Comparison of ENCODE assay signal across 1 cellular context in the genomic region with DNA sequence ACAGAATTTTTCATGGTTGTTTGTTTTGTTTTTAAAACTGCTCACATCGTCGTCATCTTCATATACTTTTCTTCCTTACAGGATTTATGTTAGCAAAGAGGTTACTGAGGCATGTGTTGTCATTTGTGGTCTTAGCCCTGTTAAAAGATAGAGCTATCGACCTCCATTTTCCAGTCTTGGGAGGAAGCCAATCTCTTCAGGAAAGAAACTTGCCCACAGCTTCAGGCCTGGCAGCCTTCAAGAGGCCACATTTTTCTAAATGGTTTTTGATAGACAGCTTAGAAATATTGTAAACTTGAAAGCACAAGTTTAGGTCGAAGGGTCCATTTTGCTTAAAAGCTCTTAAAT.
A peak's percentile ranks its signal among the peaks of the same experiment; 100 is the strongest.
TF ChIP-seq lines count a peak whose summit lies in the region.

No MANE protein-coding gene starts in this region.

TF ChIP-seq in HEK293, 187 proteins besides CTCF, POLR2A, EP300 and RAD21:
- TF ChIP-seq, protein P1, sequence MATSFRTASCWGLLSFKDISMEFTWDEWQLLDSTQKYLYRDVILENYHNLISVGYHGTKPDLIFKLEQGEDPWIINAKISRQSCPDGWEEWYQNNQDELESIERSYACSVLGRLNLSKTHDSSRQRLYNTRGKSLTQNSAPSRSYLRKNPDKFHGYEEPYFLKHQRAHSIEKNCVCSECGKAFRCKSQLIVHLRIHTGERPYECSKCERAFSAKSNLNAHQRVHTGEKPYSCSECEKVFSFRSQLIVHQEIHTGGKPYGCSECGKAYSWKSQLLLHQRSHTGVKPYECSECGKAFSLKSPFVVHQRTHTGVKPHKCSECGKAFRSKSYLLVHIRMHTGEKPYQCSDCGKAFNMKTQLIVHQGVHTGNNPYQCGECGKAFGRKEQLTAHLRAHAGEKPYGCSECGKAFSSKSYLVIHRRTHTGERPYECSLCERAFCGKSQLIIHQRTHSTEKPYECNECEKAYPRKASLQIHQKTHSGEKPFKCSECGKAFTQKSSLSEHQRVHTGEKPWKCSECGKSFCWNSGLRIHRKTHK (tag by site-specific recombination; IDR thresholded peaks at IDR 0.05): no peak
- TF ChIP-seq FEZF1 (tag by site-specific recombination; IDR thresholded peaks at IDR 0.05): peak; percentile 46
- TF ChIP-seq, protein P2, sequence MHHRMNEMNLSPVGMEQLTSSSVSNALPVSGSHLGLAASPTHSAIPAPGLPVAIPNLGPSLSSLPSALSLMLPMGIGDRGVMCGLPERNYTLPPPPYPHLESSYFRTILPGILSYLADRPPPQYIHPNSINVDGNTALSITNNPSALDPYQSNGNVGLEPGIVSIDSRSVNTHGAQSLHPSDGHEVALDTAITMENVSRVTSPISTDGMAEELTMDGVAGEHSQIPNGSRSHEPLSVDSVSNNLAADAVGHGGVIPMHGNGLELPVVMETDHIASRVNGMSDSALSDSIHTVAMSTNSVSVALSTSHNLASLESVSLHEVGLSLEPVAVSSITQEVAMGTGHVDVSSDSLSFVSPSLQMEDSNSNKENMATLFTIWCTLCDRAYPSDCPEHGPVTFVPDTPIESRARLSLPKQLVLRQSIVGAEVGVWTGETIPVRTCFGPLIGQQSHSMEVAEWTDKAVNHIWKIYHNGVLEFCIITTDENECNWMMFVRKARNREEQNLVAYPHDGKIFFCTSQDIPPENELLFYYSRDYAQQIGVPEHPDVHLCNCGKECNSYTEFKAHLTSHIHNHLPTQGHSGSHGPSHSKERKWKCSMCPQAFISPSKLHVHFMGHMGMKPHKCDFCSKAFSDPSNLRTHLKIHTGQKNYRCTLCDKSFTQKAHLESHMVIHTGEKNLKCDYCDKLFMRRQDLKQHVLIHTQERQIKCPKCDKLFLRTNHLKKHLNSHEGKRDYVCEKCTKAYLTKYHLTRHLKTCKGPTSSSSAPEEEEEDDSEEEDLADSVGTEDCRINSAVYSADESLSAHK (tag by site-specific recombination; IDR thresholded peaks at IDR 0.05): 0 out of 2 replicates have a peak, but pooled peaks have one; percentile 0
- TF ChIP-seq ZNF654 (tag by site-specific recombination; IDR thresholded peaks at IDR 0.05; ENCODE audit: low read depth): no peak
- no peak for TF ChIP-seq ZNF626 (tag by site-specific recombination; IDR thresholded peaks at IDR 0.05)
- 0 out of 2 replicates have a peak, but pooled peaks have one; percentile 44 for TF ChIP-seq IKZF3 (tag by site-specific recombination; IDR thresholded peaks at IDR 0.05)
- TF ChIP-seq SP2 (tag by site-specific recombination; IDR thresholded peaks at IDR 0.05): no peak
- TF ChIP-seq ZNF670 (tag by site-specific recombination; IDR thresholded peaks at IDR 0.05; ENCODE audit: low read depth): no peak
- no peak for TF ChIP-seq ZBTB21 (tag by site-specific recombination; IDR thresholded peaks at IDR 0.05)
- TF ChIP-seq ZBTB48 (tag by site-specific recombination; IDR thresholded peaks at IDR 0.05): no peak
- TF ChIP-seq, protein P3, sequence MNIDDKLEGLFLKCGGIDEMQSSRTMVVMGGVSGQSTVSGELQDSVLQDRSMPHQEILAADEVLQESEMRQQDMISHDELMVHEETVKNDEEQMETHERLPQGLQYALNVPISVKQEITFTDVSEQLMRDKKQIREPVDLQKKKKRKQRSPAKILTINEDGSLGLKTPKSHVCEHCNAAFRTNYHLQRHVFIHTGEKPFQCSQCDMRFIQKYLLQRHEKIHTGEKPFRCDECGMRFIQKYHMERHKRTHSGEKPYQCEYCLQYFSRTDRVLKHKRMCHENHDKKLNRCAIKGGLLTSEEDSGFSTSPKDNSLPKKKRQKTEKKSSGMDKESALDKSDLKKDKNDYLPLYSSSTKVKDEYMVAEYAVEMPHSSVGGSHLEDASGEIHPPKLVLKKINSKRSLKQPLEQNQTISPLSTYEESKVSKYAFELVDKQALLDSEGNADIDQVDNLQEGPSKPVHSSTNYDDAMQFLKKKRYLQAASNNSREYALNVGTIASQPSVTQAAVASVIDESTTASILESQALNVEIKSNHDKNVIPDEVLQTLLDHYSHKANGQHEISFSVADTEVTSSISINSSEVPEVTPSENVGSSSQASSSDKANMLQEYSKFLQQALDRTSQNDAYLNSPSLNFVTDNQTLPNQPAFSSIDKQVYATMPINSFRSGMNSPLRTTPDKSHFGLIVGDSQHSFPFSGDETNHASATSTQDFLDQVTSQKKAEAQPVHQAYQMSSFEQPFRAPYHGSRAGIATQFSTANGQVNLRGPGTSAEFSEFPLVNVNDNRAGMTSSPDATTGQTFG (tag by site-specific recombination; IDR thresholded peaks at IDR 0.05; ENCODE audit: borderline replicate concordance): no peak
